Comparison of ENCODE assay signal across 17 cellular contexts in the genomic region with DNA sequence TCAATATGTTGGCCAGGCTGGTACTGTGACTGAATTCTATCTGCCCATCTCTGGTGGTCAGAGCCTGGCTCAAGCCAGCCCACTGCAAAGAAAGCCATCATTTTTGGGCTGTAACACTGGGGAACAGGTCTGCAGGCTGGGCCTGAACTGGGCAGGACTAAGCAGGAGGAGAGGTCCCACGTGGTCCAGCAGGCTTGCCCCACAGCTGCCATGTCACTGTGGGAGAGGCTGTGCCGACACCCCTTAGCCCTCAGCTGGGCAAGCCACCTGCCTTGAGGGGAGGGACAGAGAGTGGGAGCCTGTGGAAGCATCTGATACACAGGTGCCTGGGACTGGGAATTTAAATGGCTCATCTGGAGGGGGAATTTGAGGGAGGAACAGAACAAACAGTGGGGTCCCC.
DNase-seq lines count a peak whose midpoint lies in the region; ATAC-seq and TF ChIP-seq lines count a peak whose summit lies in the region.
"Had no signal": no experiment of that assay in that cellular context is flagged by ENCODE, and none has a peak within 500 bp of the region (broad histone marks: within the 10 kb centered on the region; RNA-seq: fewer than 3 reads in every experiment).

No MANE protein-coding gene starts in this region.

- peak; percentile 21 for DNase-seq in D341Med (ENCODE audit: low spot score)
- DNase-seq in activated B cell treated with CpG ODN at 0.5 μM for 24 hours = no peak
- DNase-seq in memory B cell (ENCODE audit: low spot score in 2 of 2) = no peak
- DNase-seq in stimulated activated naive B cell treated with anti-CD40 and anti-IgM and Interleukin-4, amounts not matched to agents 10 μg/mL and 1 μg/mL and 100 μg/mL, for 72 hours = no peak
- no peak for DNase-seq in dedifferentiated amniotic fluid mesenchymal stem cell (ENCODE audit: extremely low spot score)
- DNase-seq: H9, NCI-H1092 treated with DMSO at 0.1 percent for 48 hours, NCI-H187, NCI-H2107, NCI-H510A, NCI-H774, RPMI8226, SHP77 treated with DMSO at 0.1 percent for 48 hours had no signal

- POLR2A ChIA-PET in activated B cell treated with CpG ODN at 0.5 μM for 24 hours (lab: Charles Lee) = interaction anchor here (0.6 to 6.2 kb wide), 3 partner anchors 10 to 74 kb away, joined by 3 to 66 read pairs (median 38); a partner anchor contains a TSS

- peaks cover 52% of the 10 kb centered on the region for H3K4me1 Mint-ChIP-seq in activated B cell treated with CpG ODN at 0.5 μM for 24 hours
- peaks cover 31% of the 10 kb centered on the region for H3K4me1 Mint-ChIP-seq in memory B cell
- peaks cover 39 to 44% of the 10 kb centered on the region in 2 donors for H3K4me1 Mint-ChIP-seq in stimulated activated naive B cell treated with anti-CD40 and anti-IgM and Interleukin-4, amounts not matched to agents 10 μg/mL and 1 μg/mL and 100 μg/mL, for 72 hours
- H3K4me1 Mint-ChIP-seq: H9 had no signal

- ATAC-seq in activated B cell treated with CpG ODN at 0.5 μM for 24 hours (ENCODE audit: low read depth) (no peak), memory B cell (ENCODE audit: low read depth) (no peak), GM18517 (IDR thresholded peaks at IDR 0.05; ENCODE audit: unreplicated experiment) (no peak), GM18511 (IDR thresholded peaks at IDR 0.05; ENCODE audit: unreplicated experiment) (no peak)
- no peak for ATAC-seq in stimulated activated naive B cell treated with anti-CD40 and anti-IgM and Interleukin-4, amounts not matched to agents 10 μg/mL and 1 μg/mL and 100 μg/mL, for 72 hours (replicated peaks)
- ATAC-seq: A549, SK-N-SH treated with all-trans-retinoic acid at 6 μM for 48 hours had no signal

- peak overlapping the region; percentile 95 for H3K27ac Mint-ChIP-seq in activated B cell treated with CpG ODN at 0.5 μM for 24 hours
- peak overlapping the region; percentile 98 for H3K27ac Mint-ChIP-seq in memory B cell
- peak overlapping the region; percentile 69 for H3K27ac Mint-ChIP-seq in stimulated activated naive B cell treated with anti-CD40 and anti-IgM and Interleukin-4, amounts not matched to agents 10 μg/mL and 1 μg/mL and 100 μg/mL, for 72 hours

- CTCF ChIA-PET in activated B cell treated with CpG ODN at 0.5 μM for 24 hours (lab: Charles Lee) = no interaction called here

- H3K36me3 Mint-ChIP-seq in activated B cell treated with CpG ODN at 0.5 μM for 24 hours (ENCODE audit: low read depth) (peaks cover 85% of the 10 kb centered on the region), memory B cell (peaks cover 34% of the 10 kb centered on the region)
- H3K36me3 Mint-ChIP-seq in stimulated activated naive B cell treated with anti-CD40 and anti-IgM and Interleukin-4, amounts not matched to agents 10 μg/mL and 1 μg/mL and 100 μg/mL, for 72 hours = peaks cover 61 to 63% of the 10 kb centered on the region in 2 donors

- H3K4me3 Mint-ChIP-seq in activated B cell treated with CpG ODN at 0.5 μM for 24 hours (no peak overlapping the region), memory B cell (no peak overlapping the region)
- H3K4me3 Mint-ChIP-seq in stimulated activated naive B cell treated with anti-CD40 and anti-IgM and Interleukin-4, amounts not matched to agents 10 μg/mL and 1 μg/mL and 100 μg/mL, for 72 hours = no peak overlapping the region
- H3K4me3 Mint-ChIP-seq: H9 had no signal

- intact Hi-C loops in activated B cell treated with CpG ODN at 0.5 μM for 24 hours (cut with micrococcal nuclease) = no loop called here

- no peaks in the 10 kb centered on the region for H3K27me3 Mint-ChIP-seq in activated B cell treated with CpG ODN at 0.5 μM for 24 hours
- H3K27me3 Mint-ChIP-seq in memory B cell = no peaks in the 10 kb centered on the region
- H3K27me3 Mint-ChIP-seq in stimulated activated naive B cell treated with anti-CD40 and anti-IgM and Interleukin-4, amounts not matched to agents 10 μg/mL and 1 μg/mL and 100 μg/mL, for 72 hours = no peaks in the 10 kb centered on the region

- H3K9me3 Mint-ChIP-seq in activated B cell treated with CpG ODN at 0.5 μM for 24 hours = peaks cover 3% of the 10 kb centered on the region
- H3K9me3 Mint-ChIP-seq in memory B cell = peaks cover 1% of the 10 kb centered on the region
- peaks cover 2 to 3% of the 10 kb centered on the region in 2 donors for H3K9me3 Mint-ChIP-seq in stimulated activated naive B cell treated with anti-CD40 and anti-IgM and Interleukin-4, amounts not matched to agents 10 μg/mL and 1 μg/mL and 100 μg/mL, for 72 hours
- H3K9me3 Mint-ChIP-seq: H9 had no signal

- no peak for TF ChIP-seq CTCF in activated B cell treated with CpG ODN at 0.5 μM for 24 hours (IDR thresholded peaks at IDR 0.05)
